In genomic region chr2:65215946-65216345, GRCh38 we compare ENCODE assay signal across 23 cellular contexts.
"Had no signal": no experiment of that assay in that cellular context is flagged by ENCODE, and none has a peak within 500 bp of the region (broad histone marks: within the 10 kb centered on the region; RNA-seq: fewer than 3 reads in every experiment).

No MANE protein-coding gene starts in this region.

- DNase-seq: activated CD4-positive, alpha-beta T cell treated with anti-CD3 and anti-CD28 coated beads, Interleukin-2, amount 50 U/mL, for 4 hours; activated CD8-positive, alpha-beta memory T cell treated with anti-CD3 and anti-CD28 coated beads, Interleukin-2, amount 50 U/mL, for 48 hours; activated gamma-delta T cell; activated T-cell treated with anti-CD3 and anti-CD28 coated beads, Interleukin-2, amount 50 U/mL, for 4 hours; anterior cingulate cortex; body of pancreas; cortex of kidney; endodermal cell; heart left ventricle; islet precursor cell; left cardiac atrium; midbrain; natural killer cell; small intestine; stimulated activated CD4-positive, alpha-beta T cell treated with anti-CD3 and anti-CD28 coated beads, Interleukin-2, amount 100 ng/mL, for 24 hours; stomach had no signal

- H3K36me3 ChIP-seq: cardiac muscle cell, stomach, suprapubic skin, tibial nerve had no signal

- FAIRE-seq: small intestine had no signal

- H3K27me3 Mint-ChIP-seq: activated naive CD4-positive, alpha-beta T cell treated with anti-CD3 and anti-CD28 coated beads, Interleukin-2, amount 50 U/mL, for 24 hours; stimulated activated memory B cell treated with anti-CD40 and anti-IgM and Interleukin-4, amounts not matched to agents 10 μg/mL and 1 μg/mL and 100 μg/mL, for 72 hours had no signal

- H3K4me3 ChIP-seq: body of pancreas, cardiac muscle cell, heart left ventricle, stomach, suprapubic skin, tibial nerve had no signal

- ATAC-seq: activated T-cell treated with anti-CD3 and anti-CD28 coated beads, Interleukin-2, amount 50 U/mL, for 4 hours; body of pancreas; heart left ventricle; left cardiac atrium; natural killer cell; sciatic nerve; stimulated activated memory B cell treated with anti-CD40 and anti-IgM and Interleukin-4, amounts not matched to agents 10 μg/mL and 1 μg/mL and 100 μg/mL, for 72 hours; WTC11 had no signal

- H3K9me3 Mint-ChIP-seq: activated naive CD4-positive, alpha-beta T cell treated with anti-CD3 and anti-CD28 coated beads, Interleukin-2, amount 50 U/mL, for 24 hours; activated T-cell treated with anti-CD3 and anti-CD28 coated beads, Interleukin-2, amount 50 U/mL, for 4 hours; endodermal cell; natural killer cell; stimulated activated memory B cell treated with anti-CD40 and anti-IgM and Interleukin-4, amounts not matched to agents 10 μg/mL and 1 μg/mL and 100 μg/mL, for 72 hours; WTC11 had no signal

- H3K27me3 ChIP-seq: body of pancreas, cardiac muscle cell, heart left ventricle, stomach, suprapubic skin, tibial nerve had no signal

- H3K36me3 Mint-ChIP-seq: natural killer cell, WTC11 had no signal

- H3K4me3 Mint-ChIP-seq: activated naive CD4-positive, alpha-beta T cell treated with anti-CD3 and anti-CD28 coated beads, Interleukin-2, amount 50 U/mL, for 24 hours; activated T-cell treated with anti-CD3 and anti-CD28 coated beads, Interleukin-2, amount 50 U/mL, for 4 hours; endodermal cell; natural killer cell; stimulated activated memory B cell treated with anti-CD40 and anti-IgM and Interleukin-4, amounts not matched to agents 10 μg/mL and 1 μg/mL and 100 μg/mL, for 72 hours; WTC11 had no signal

- H3K27ac ChIP-seq: body of pancreas, cardiac muscle cell, heart left ventricle, stomach, suprapubic skin, tibial nerve had no signal

- H3K27ac Mint-ChIP-seq: activated naive CD4-positive, alpha-beta T cell treated with anti-CD3 and anti-CD28 coated beads, Interleukin-2, amount 50 U/mL, for 24 hours; endodermal cell; natural killer cell; stimulated activated memory B cell treated with anti-CD40 and anti-IgM and Interleukin-4, amounts not matched to agents 10 μg/mL and 1 μg/mL and 100 μg/mL, for 72 hours; WTC11 had no signal

- H3K9me3 ChIP-seq: body of pancreas, heart left ventricle, stomach, suprapubic skin, tibial nerve had no signal

- H3K4me1 Mint-ChIP-seq: activated naive CD4-positive, alpha-beta T cell treated with anti-CD3 and anti-CD28 coated beads, Interleukin-2, amount 50 U/mL, for 24 hours; natural killer cell; stimulated activated memory B cell treated with anti-CD40 and anti-IgM and Interleukin-4, amounts not matched to agents 10 μg/mL and 1 μg/mL and 100 μg/mL, for 72 hours; WTC11 had no signal

- H3K4me1 ChIP-seq: body of pancreas, heart left ventricle, stomach, suprapubic skin, tibial nerve had no signal
